In genomic region chr11:128727811-128728431, GRCh38 we compare ENCODE assay signal across 15 cellular contexts. TPM values are rescaled to one million over a fixed set of nuclear protein-coding genes. Genes with fewer than 3 reads are reported as not detected.
DNase-seq lines count a peak whose midpoint lies in the region; ATAC-seq, FAIRE-seq and TF ChIP-seq lines count a peak whose summit lies in the region.
"Had no signal": no experiment of that assay in that cellular context is flagged by ENCODE, and none has a peak within 500 bp of the region (broad histone marks: within the 10 kb centered on the region; RNA-seq: fewer than 3 reads in every experiment).

No MANE protein-coding gene starts in this region.

- no peak overlapping the region for H3K4me3 ChIP-seq in Caco-2 (ENCODE audit: low read depth, low read length)
- H3K4me3 ChIP-seq: SJSA1 had no signal

- CTCF ChIA-PET in Caco-2 (lab: Charles Lee): no interaction called here

- no TSS peak for BruUV-seq in Caco-2 (replicated peaks; lab: Mats Ljungman, UMichigan)

- peaks cover 31% of the 10 kb centered on the region for H3K36me3 Mint-ChIP-seq in activated T-helper 2 cell treated with anti-CD3 and anti-CD28 coated beads, Interferon-gamma antibody, Interleukin-2, Interleukin-4, amounts not matched to agents 10 μg/mL and 5 μg/mL and 100 μg/mL, durations not matched to agents 14 hours and 24 hours and 36 hours (ENCODE audit: low read depth)
- no peaks in the 10 kb centered on the region for H3K36me3 Mint-ChIP-seq in Caco-2 (ENCODE audit: insufficient read depth, unreplicated experiment)

- no peak for TF ChIP-seq CTCF in Caco-2 (IDR thresholded peaks at IDR 0.05; ENCODE audit: insufficient read depth in 1 of 2, low read depth in 1 of 2, low read length in 1 of 2, severe bottlenecking in 1 of 2, unreplicated experiment in 1 of 2)

- H3K36me3 ChIP-seq in Caco-2 (ENCODE audit: control insufficient read depth, insufficient read depth, low read length): no peaks in the 10 kb centered on the region
- H3K36me3 ChIP-seq: SJSA1 had no signal

- H3K27ac Mint-ChIP-seq in activated T-helper 2 cell treated with anti-CD3 and anti-CD28 coated beads, Interferon-gamma antibody, Interleukin-2, Interleukin-4, amounts not matched to agents 10 μg/mL and 5 μg/mL and 100 μg/mL, durations not matched to agents 14 hours and 24 hours and 36 hours: peak overlapping the region; percentile 14
- no peak overlapping the region for H3K27ac Mint-ChIP-seq in Caco-2 (ENCODE audit: unreplicated experiment)

- H3K27me3 ChIP-seq in Caco-2 (replicated peaks; ENCODE audit: control insufficient read depth, insufficient read depth, low read length): no peaks in the 10 kb centered on the region; the same call in 1 of the 2 replicates
- H3K27me3 ChIP-seq: SJSA1 had no signal

- H3K9me3 ChIP-seq in Caco-2: no peaks in the 10 kb centered on the region
- H3K9me3 ChIP-seq: SJSA1 had no signal

- TF ChIP-seq POLR2A in GM12892 (IDR thresholded peaks at IDR 0.05; ENCODE audit: low read depth, low read length): peak; percentile 21; the same call in 1 of the 2 replicates

- intact Hi-C loops in activated T-helper 2 cell treated with anti-CD3 and anti-CD28 coated beads, Interferon-gamma antibody, Interleukin-2, Interleukin-4, amounts not matched to agents 10 μg/mL and 5 μg/mL and 100 μg/mL, durations not matched to agents 14 hours and 24 hours and 36 hours (cut with micrococcal nuclease): no loop called here
- intact Hi-C loops in Caco-2 (cut with micrococcal nuclease; ENCODE audit: unreplicated experiment): no loop called here

- FAIRE-seq in GM12892 (lab: Jason Lieb, UNC): peak; percentile 5
- FAIRE-seq: G401.6 had no signal

- H3K9me3 Mint-ChIP-seq in activated T-helper 2 cell treated with anti-CD3 and anti-CD28 coated beads, Interferon-gamma antibody, Interleukin-2, Interleukin-4, amounts not matched to agents 10 μg/mL and 5 μg/mL and 100 μg/mL, durations not matched to agents 14 hours and 24 hours and 36 hours: no peaks in the 10 kb centered on the region
- no peaks in the 10 kb centered on the region for H3K9me3 Mint-ChIP-seq in Caco-2 (ENCODE audit: unreplicated experiment)

- no peak for ATAC-seq in HG02885 (IDR thresholded peaks at IDR 0.05; ENCODE audit: poor library complexity, unreplicated experiment)
- ATAC-seq in HG03457 (IDR thresholded peaks at IDR 0.05; ENCODE audit: unreplicated experiment): no peak
- no peak for ATAC-seq in GM19035 (IDR thresholded peaks at IDR 0.05; ENCODE audit: unreplicated experiment)

- H3K4me3 Mint-ChIP-seq in activated T-helper 2 cell treated with anti-CD3 and anti-CD28 coated beads, Interferon-gamma antibody, Interleukin-2, Interleukin-4, amounts not matched to agents 10 μg/mL and 5 μg/mL and 100 μg/mL, durations not matched to agents 14 hours and 24 hours and 36 hours (ENCODE audit: low read depth): no peak overlapping the region
- H3K4me3 Mint-ChIP-seq in Caco-2 (ENCODE audit: unreplicated experiment): no peak overlapping the region

- no peaks in the 10 kb centered on the region for H3K27me3 Mint-ChIP-seq in activated T-helper 2 cell treated with anti-CD3 and anti-CD28 coated beads, Interferon-gamma antibody, Interleukin-2, Interleukin-4, amounts not matched to agents 10 μg/mL and 5 μg/mL and 100 μg/mL, durations not matched to agents 14 hours and 24 hours and 36 hours (ENCODE audit: low read depth)
- peaks cover 14% of the 10 kb centered on the region for H3K27me3 Mint-ChIP-seq in Caco-2 (ENCODE audit: insufficient read depth, unreplicated experiment)

- H3K4me1 ChIP-seq in Caco-2: no peaks in the 10 kb centered on the region
- H3K4me1 ChIP-seq: parathyroid adenoma, SJSA1 had no signal

- DNase-seq in Ammon's horn (ENCODE audit: low spot score): peak; percentile 27
- no peak for DNase-seq in GM12892 (ENCODE audit: insufficient read length)
- no peak for DNase-seq in activated T-helper 2 cell treated with anti-CD3 and anti-CD28 coated beads, Interferon-gamma antibody, Interleukin-2, Interleukin-4, amounts not matched to agents 10 μg/mL and 5 μg/mL and 100 μg/mL, durations not matched to agents 14 hours and 24 hours and 36 hours (ENCODE audit: low spot score)
- peak; percentile 20 for DNase-seq in medulla oblongata (ENCODE audit: extremely low spot score)
- no peak for DNase-seq in Caco-2
- DNase-seq: activated gamma-delta T cell treated with Interleukin-2 at 50 U/mL for 16 hours, hypothalamus, NCI-H1417 treated with DMSO at 0.1 percent for 48 hours, NCI-H69 had no signal

- peaks cover 87% of the 10 kb centered on the region for H3K4me1 Mint-ChIP-seq in activated T-helper 2 cell treated with anti-CD3 and anti-CD28 coated beads, Interferon-gamma antibody, Interleukin-2, Interleukin-4, amounts not matched to agents 10 μg/mL and 5 μg/mL and 100 μg/mL, durations not matched to agents 14 hours and 24 hours and 36 hours (ENCODE audit: low read depth)
- no peaks in the 10 kb centered on the region for H3K4me1 Mint-ChIP-seq in Caco-2 (ENCODE audit: low read depth, unreplicated experiment)

- POLR2A ChIA-PET in Caco-2 (lab: Charles Lee): no interaction called here

RNA-seq across cellular contexts. Expression of gene FLI1, which starts 34.0 kb away (rescaled TPM):
- 30.8 TPM for polyA plus RNA-seq in GM12892 (2012; ENCODE audit: missing spikeins)
- 38.1 and 38.3 TPM in 2 replicates for total RNA-seq in activated T-helper 2 cell treated with anti-CD3 and anti-CD28 coated beads, Interferon-gamma antibody, Interleukin-2, Interleukin-4, amounts not matched to agents 10 μg/mL and 5 μg/mL and 100 μg/mL, durations not matched to agents 14 hours and 24 hours and 36 hours
- not detected in 2 replicates for total RNA-seq in Caco-2 (2022)

Comparison
In these comparisons a context has a peak if more than half of its experiments do, and no peak if none do; other contexts are left out.
1. DNase-seq: peak in Ammon's horn (single experiment) and medulla oblongata (single experiment); none in GM12892 (single experiment), activated T-helper 2 cell treated with anti-CD3 and anti-CD28 coated beads, Interferon-gamma antibody, Interleukin-2, Interleukin-4, amounts not matched to agents 10 μg/mL and 5 μg/mL and 100 μg/mL, durations not matched to agents 14 hours and 24 hours and 36 hours (single experiment) and Caco-2 (0 of 2).
2. RNA of gene FLI1, which starts 34.0 kb away (total RNA-seq): 38.1 to 38.3 TPM in activated T-helper 2 cell treated with anti-CD3 and anti-CD28 coated beads, Interferon-gamma antibody, Interleukin-2, Interleukin-4, amounts not matched to agents 10 μg/mL and 5 μg/mL and 100 μg/mL, durations not matched to agents 14 hours and 24 hours and 36 hours; not detected in Caco-2; every median in the first group is over 10 times any median in the second.